Comparison of ENCODE assay signal across 8 cellular contexts in genomic region chr11:34192481-34193401, GRCh38.
DNase-seq lines count a peak whose midpoint lies in the region; ATAC-seq and TF ChIP-seq lines count a peak whose summit lies in the region.

No MANE protein-coding gene starts in this region.

- peaks cover 46% of the 10 kb centered on the region for H3K4me1 Mint-ChIP-seq in neural crest cell

- no peak for TF ChIP-seq CTCF in neural crest cell (conservative IDR thresholded peaks at IDR 0.05)

- H3K27ac ChIP-seq in cingulate gyrus (ENCODE audit: low read depth, low read length): peak overlapping the region; percentile 32

- no peaks in the 10 kb centered on the region for H3K36me3 Mint-ChIP-seq in neural crest cell (ENCODE audit: low read depth)

- H3K27me3 Mint-ChIP-seq in neural crest cell (ENCODE audit: low read depth): no peaks in the 10 kb centered on the region

- H3K4me3 Mint-ChIP-seq in neural crest cell: no peak overlapping the region

- DNase-seq in NCI-H460 (ENCODE audit: extremely low read depth, low read depth): peak; percentile 12
- no peak for DNase-seq in neural crest cell (ENCODE audit: low read depth, low spot score)
- no peak for DNase-seq in T-helper 1 cell
- no peak for DNase-seq in stimulated activated CD4-positive, alpha-beta T cell treated with anti-CD3 and anti-CD28 coated beads, Interleukin-12 subunit alpha, Interleukin-12 subunit beta, amount 100 ng/mL, for 4 hours

- ATAC-seq in GM21390 (IDR thresholded peaks at IDR 0.05; ENCODE audit: unreplicated experiment): peak; percentile 55
- no peak for ATAC-seq in HG03039 (IDR thresholded peaks at IDR 0.05; ENCODE audit: unreplicated experiment)
- ATAC-seq in GM19351 (IDR thresholded peaks at IDR 0.05; ENCODE audit: unreplicated experiment): no peak

- H3K27ac Mint-ChIP-seq in neural crest cell (ENCODE audit: unreplicated experiment): peak overlapping the region; percentile 70

- H3K9me3 Mint-ChIP-seq in neural crest cell: no peaks in the 10 kb centered on the region
